Comparison of ENCODE assay signal across 28 cellular contexts in the genomic region with DNA sequence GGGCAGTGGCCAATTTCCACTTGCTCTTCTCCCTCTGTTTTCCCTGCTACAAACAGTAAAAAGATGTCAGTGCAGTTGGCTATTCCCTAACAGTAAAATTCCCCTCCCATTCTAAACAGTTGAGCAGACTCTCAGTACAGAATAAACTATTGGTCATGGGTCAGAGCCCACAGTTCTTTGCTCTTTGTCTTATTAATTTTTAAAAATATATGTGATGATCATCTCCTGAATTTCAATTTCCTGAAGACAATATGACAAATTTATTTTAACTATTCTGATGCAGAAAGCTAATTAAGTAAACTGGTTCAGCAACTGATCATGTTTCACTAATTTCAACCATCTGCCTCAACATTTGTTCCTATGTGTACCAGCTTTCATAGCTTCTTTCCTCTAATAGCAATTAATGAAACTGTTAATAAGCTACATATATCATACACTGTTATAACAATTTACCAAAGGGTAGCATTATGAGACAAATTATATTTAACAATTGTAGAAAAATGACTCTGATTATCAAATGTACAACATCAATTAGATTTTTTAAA. TPM values are rescaled to one million over a fixed set of nuclear protein-coding genes. Genes with fewer than 3 reads are reported as not detected.
DNase-seq lines count a peak whose midpoint lies in the region; ATAC-seq and TF ChIP-seq lines count a peak whose summit lies in the region.
"Had no signal": no experiment of that assay in that cellular context is flagged by ENCODE, and none has a peak within 500 bp of the region (broad histone marks: within the 10 kb centered on the region; RNA-seq: fewer than 3 reads in every experiment).

No MANE protein-coding gene starts in this region.

- H4K20me1 ChIP-seq in GM23248 (ENCODE audit: insufficient read depth) (no peaks in the 10 kb centered on the region), MM.1S (ENCODE audit: insufficient read depth, low read length) (no peaks in the 10 kb centered on the region)

- H3K9me3 Mint-ChIP-seq in glutamatergic neuron (ENCODE audit: unreplicated experiment) = no peaks in the 10 kb centered on the region

- H3K9ac ChIP-seq in GM23248 = no peak overlapping the region
- H3K9ac ChIP-seq in MM.1S (ENCODE audit: low read length) = no peak overlapping the region

- H3K27ac Mint-ChIP-seq in glutamatergic neuron (ENCODE audit: unreplicated experiment) = peak overlapping the region; percentile 62
- H3K27ac Mint-ChIP-seq: CD4-positive, alpha-beta memory T cell; T-helper 17 cell had no signal

- H3K79me2 ChIP-seq in GM23248 (ENCODE audit: insufficient read depth) (no peaks in the 10 kb centered on the region), MM.1S (ENCODE audit: low read length) (no peaks in the 10 kb centered on the region)

- no peaks in the 10 kb centered on the region for H3K27me3 ChIP-seq in GM23248 (replicated peaks; ENCODE audit: insufficient read depth)
- no peaks in the 10 kb centered on the region for H3K27me3 ChIP-seq in MM.1S (replicated peaks; ENCODE audit: insufficient read depth, low read length)
- H3K27me3 ChIP-seq: SJCRH30 had no signal

- H3K36me3 ChIP-seq in GM23248 (ENCODE audit: low read depth) (no peaks in the 10 kb centered on the region), MM.1S (replicated peaks; ENCODE audit: insufficient read depth, low read length) (no peaks in the 10 kb centered on the region)
- H3K36me3 ChIP-seq: SJCRH30 had no signal

- no peak overlapping the region for H3K4me3 Mint-ChIP-seq in glutamatergic neuron (ENCODE audit: unreplicated experiment)
- H3K4me3 Mint-ChIP-seq: CD4-positive, alpha-beta memory T cell; T-helper 17 cell had no signal

- H3K4me2 ChIP-seq in GM23248 (ENCODE audit: unreplicated experiment) = no peak overlapping the region
- H3K4me2 ChIP-seq in MM.1S (ENCODE audit: low read depth, low read length) = no peak overlapping the region
- H3K4me2 ChIP-seq: A549 had no signal

- TF ChIP-seq CTCF in glutamatergic neuron (IDR thresholded peaks at IDR 0.05; ENCODE audit: partially characterized antibody, unreplicated experiment) (no peak), MM.1S (IDR thresholded peaks at IDR 0.05; ENCODE audit: low read length) (no peak)

- in situ Hi-C loops in GM23248 (cut with MboI) = no loop called here

- H2AFZ ChIP-seq in GM23248 (peak overlapping the region; percentile 25; the same call in 1 of the 2 replicates), MM.1S (ENCODE audit: low read length) (no peak overlapping the region)

- H3F3A ChIP-seq in GM23248 (ENCODE audit: insufficient read depth) (no peaks in the 10 kb centered on the region), MM.1S (ENCODE audit: insufficient read depth, low read length) (no peaks in the 10 kb centered on the region)

- H3K4me1 ChIP-seq in GM23248 (ENCODE audit: insufficient read depth) (no peaks in the 10 kb centered on the region), MM.1S (ENCODE audit: low read length) (no peaks in the 10 kb centered on the region)
- H3K4me1 ChIP-seq: A549, SJCRH30 had no signal

- H3K9me2 ChIP-seq in GM23248 (ENCODE audit: insufficient read depth) = no peaks in the 10 kb centered on the region
- no peaks in the 10 kb centered on the region for H3K9me2 ChIP-seq in MM.1S (replicated peaks; ENCODE audit: insufficient read depth, low read length)

- no peaks in the 10 kb centered on the region for H3K27me3 Mint-ChIP-seq in glutamatergic neuron (ENCODE audit: unreplicated experiment)

- H3K4me3 ChIP-seq in GM23248 (no peak overlapping the region), MM.1S (ENCODE audit: low read length) (no peak overlapping the region)
- H3K4me3 ChIP-seq: A549, SJCRH30 had no signal

- no peaks in the 10 kb centered on the region for H3K36me3 Mint-ChIP-seq in glutamatergic neuron (ENCODE audit: unreplicated experiment)
- H3K36me3 Mint-ChIP-seq: CD4-positive, alpha-beta memory T cell had no signal

- H3K9me3 ChIP-seq in GM23248 (ENCODE audit: low read depth) (no peaks in the 10 kb centered on the region), MM.1S (replicated peaks; ENCODE audit: insufficient read depth, low read length) (no peaks in the 10 kb centered on the region)
- H3K9me3 ChIP-seq: A549, SJCRH30 had no signal

- no peak overlapping the region for H3K27ac ChIP-seq in GM23248
- H3K27ac ChIP-seq in MM.1S (ENCODE audit: low read length) = no peak overlapping the region
- H3K27ac ChIP-seq: A549, SJCRH30 had no signal

- DNase-seq in DMS 273 (lab: John Stamatoyannopoulos, UW; ENCODE audit: unreplicated experiment) (peak; percentile 71), GM23248 (no peak), NCI-H446 (lab: John Stamatoyannopoulos, UW) (peak; percentile 34 to 40), glutamatergic neuron (no peak), MM.1S (no peak), iPS-NIHi11 (ENCODE audit: low spot score) (no peak)
- DNase-seq: AML-193; CD4-positive, alpha-beta memory T cell; COR-L47; DMS79; EL; GF-D8; KG1; NCI-H1092; NCI-H1417 treated with DMSO at 0.1 percent for 48 hours; NCI-H1930; NCI-H2107; NCI-H226; NCI-H526; NCI-H82; NK-92 treated with Interleukin-12 subunit alpha and Interleukin-12 subunit beta, amount 100 ng/mL, for 24 hours; PC-3; SJCRH30; T-helper 17 cell had no signal

- peaks cover 8% of the 10 kb centered on the region for H3K4me1 Mint-ChIP-seq in glutamatergic neuron (ENCODE audit: low read depth, unreplicated experiment)
- H3K4me1 Mint-ChIP-seq: CD4-positive, alpha-beta memory T cell; T-helper 17 cell had no signal

- ATAC-seq in HG03521 (IDR thresholded peaks at IDR 0.05; ENCODE audit: unreplicated experiment) = no peak
- ATAC-seq: A549, PC-3, Right ventricle myocardium inferior, SK-N-SH treated with all-trans-retinoic acid at 6 μM for 48 hours, T-helper 17 cell had no signal

RNA-seq across cellular contexts. Expression of a gene that starts 41.0 kb away (rescaled TPM):
- 114 and 117 TPM in 2 replicates for total RNA-seq in GM23248 (2014; rRNA removed; shearing (Covaris generic))
- polyA plus RNA-seq in GM23248 (2016; fragmentation: Nextera tagmentation; extraction: Ambion mirVana) = 76.5 and 83.5 TPM in 2 replicates
- 0.10 TPM for total RNA-seq in glutamatergic neuron (ENCODE audit: unreplicated experiment)
- total RNA-seq: CD4-positive, alpha-beta memory T cell; T-helper 17 cell had no signal
- polyA plus RNA-seq: CD4-positive, alpha-beta memory T cell had no signal

Comparison
In these comparisons a context has a peak if more than half of its experiments do, and no peak if none do; other contexts are left out.
1. DNase-seq: peak in DMS 273 (single experiment) and NCI-H446 (2 of 2); none in GM23248 (single experiment), glutamatergic neuron (single experiment), MM.1S (single experiment) and iPS-NIHi11 (single experiment).
2. RNA of a gene that starts 41.0 kb away (total RNA-seq): 114 to 117 TPM in GM23248; 0.10 TPM in glutamatergic neuron (single experiment); every median in the first group is over 100 times any median in the second.